In the genomic region with DNA sequence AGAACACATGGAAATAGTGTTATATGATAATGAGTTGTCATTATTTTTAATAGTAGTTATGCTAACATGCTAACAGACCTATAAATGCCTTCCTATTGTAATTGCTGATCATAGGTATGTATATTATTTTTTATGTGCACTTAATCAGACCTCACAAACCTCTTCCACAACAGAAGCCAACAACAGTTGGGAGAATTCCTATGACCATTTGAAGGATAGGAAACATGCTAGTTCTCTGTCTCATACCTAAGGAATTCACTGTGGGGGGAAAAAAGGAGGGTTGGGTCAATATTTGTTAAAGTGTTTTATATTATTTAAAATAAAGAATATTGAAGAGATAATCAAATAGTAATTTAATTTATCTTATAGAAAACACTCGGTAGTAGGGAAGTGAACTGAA, we compare ENCODE assay signal across 21 cellular contexts.
"Had no signal": no experiment of that assay in that cellular context is flagged by ENCODE, and none has a peak within 500 bp of the region (broad histone marks: within the 10 kb centered on the region; RNA-seq: fewer than 3 reads in every experiment).

No MANE protein-coding gene starts in this region.

- H3K4me3 ChIP-seq: coronary artery, gastrocnemius medialis, lower lobe of right lung, pancreas, sigmoid colon, skin epidermis, spleen, thoracic aorta, tibial nerve, upper lobe of right lung, uterus had no signal

- H3K27me3 ChIP-seq: gastrocnemius medialis, neutrophil, pancreas, sigmoid colon, spleen, tibial nerve, upper lobe of right lung, uterus had no signal

- H3K27ac ChIP-seq: coronary artery, gastrocnemius medialis, lower lobe of right lung, neutrophil, pancreas, sigmoid colon, skin epidermis, spleen, thoracic aorta, tibial nerve, upper lobe of right lung, uterus had no signal

- H3K36me3 ChIP-seq: gastrocnemius medialis, lower lobe of right lung, neutrophil, pancreas, sigmoid colon, spleen, thoracic aorta, tibial nerve, upper lobe of right lung, uterus had no signal

- H3K4me1 ChIP-seq: gastrocnemius medialis, lower lobe of right lung, pancreas, sigmoid colon, spleen, tibial nerve, upper lobe of right lung, uterus had no signal

- ATAC-seq: gastrocnemius medialis; left ventricle myocardium superior; lower lobe of right lung; natural killer cell treated with Interleukin-12 subunit alpha and Interleukin-12 subunit beta and Interleukin-15 and Interleukin-18, amount 100 ng/mL, for 72 hours; pancreas; stimulated activated memory B cell treated with anti-CD40 and anti-IgM and Interleukin-4, amounts not matched to agents 10 μg/mL and 1 μg/mL and 100 μg/mL, for 72 hours; upper lobe of right lung had no signal

- H3K9me3 ChIP-seq: gastrocnemius medialis, lower lobe of right lung, neutrophil, pancreas, sigmoid colon, thoracic aorta, tibial nerve, upper lobe of right lung, uterus had no signal

- DNase-seq: effector memory CD4-positive, alpha-beta T cell; erythroblast; foreskin fibroblast; gastrocnemius medialis; head of caudate nucleus; left ventricle myocardium superior; lower lobe of right lung; naive B cell; pancreas; sigmoid colon; spleen; stimulated activated CD4-positive, alpha-beta T cell treated with anti-CD3 and anti-CD28 coated beads, Interleukin-4, amount 100 ng/mL, for 4 hours; upper lobe of right lung; uterus had no signal
